In the genomic region with DNA sequence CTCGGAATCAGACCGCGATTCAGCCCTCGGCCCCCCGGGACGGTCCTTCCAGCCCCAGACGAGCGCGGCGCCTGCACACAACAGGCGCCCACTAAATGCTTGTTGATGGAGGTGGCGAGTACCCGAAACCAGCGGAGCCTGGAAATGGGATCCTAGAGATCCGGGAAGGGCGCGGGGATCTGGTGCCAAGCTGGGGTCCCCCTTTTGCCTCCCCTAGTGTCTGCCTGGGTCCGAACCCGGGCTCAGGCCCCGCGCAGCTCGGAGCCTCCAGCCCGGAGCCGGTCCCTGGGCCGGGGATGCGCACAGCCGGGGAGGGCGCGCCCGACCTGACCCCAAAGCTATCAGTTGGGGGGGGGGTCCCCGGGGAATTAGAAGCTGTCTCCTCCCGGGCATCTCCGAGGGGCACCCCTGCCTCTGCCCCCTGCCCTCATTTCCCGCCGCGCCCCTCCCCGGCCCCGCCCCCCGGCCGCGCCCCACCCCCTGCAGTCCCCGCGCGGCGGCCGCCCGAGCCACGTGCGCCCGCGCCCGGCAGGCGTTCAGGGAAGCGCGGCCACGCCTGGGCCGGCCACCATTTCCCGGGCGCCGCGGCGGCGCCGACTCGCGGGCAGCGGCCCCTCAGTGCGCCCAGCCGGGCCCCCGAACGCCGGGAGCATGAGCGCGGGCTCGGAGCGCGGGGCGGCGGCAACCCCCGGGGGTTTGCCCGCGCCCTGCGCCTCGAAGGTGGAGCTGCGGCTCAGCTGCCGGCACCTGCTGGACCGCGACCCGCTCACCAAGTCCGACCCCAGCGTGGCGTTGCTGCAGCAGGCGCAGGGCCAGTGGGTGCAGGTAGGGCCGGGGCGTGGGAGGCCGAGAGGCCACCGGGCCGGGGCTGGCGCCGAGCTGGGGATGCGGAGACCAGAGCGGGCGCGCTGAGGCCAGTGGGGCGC, we compare ENCODE assay signal across 8 cellular contexts. TPM values are rescaled to one million over a fixed set of nuclear protein-coding genes. Genes with fewer than 3 reads are reported as not detected.
DNase-seq lines count a peak whose midpoint lies in the region; ATAC-seq, FAIRE-seq and TF ChIP-seq lines count a peak whose summit lies in the region.

A gene (plus strand): TSS at position 512 of the 926 bp plus-strand sequence. CDS start 140 bp downstream, at position 652.

- peak within 1 kb of the TSS; percentile 3 for H2BK5ac ChIP-seq in IMR-90 (ENCODE audit: low read depth, low read length, poor library complexity, severe bottlenecking)

- H3K4me3 Mint-ChIP-seq in naive B cell, result peak within 1 kb of the TSS in 7 of 8 donors; percentile 76 to 89 (median 80)

- peak within 1 kb of the TSS; percentile 51 for H2AK5ac ChIP-seq in IMR-90 (ENCODE audit: low read depth, low read length)

- TF ChIP-seq CTCF in GM06990 (IDR thresholded peaks at IDR 0.05; ENCODE audit: insufficient read depth, low read length, poor library complexity, severe bottlenecking), result no peak
- TF ChIP-seq CTCF in IMR-90 (conservative IDR thresholded peaks at IDR 0.05; ENCODE audit: low read depth, low read length), result no peak
- TF ChIP-seq CTCF in brain microvascular endothelial cell (IDR thresholded peaks at IDR 0.05; ENCODE audit: low read depth, low read length, missing control alignments), result no peak

- H3K23ac ChIP-seq in IMR-90 (ENCODE audit: low read depth, low read length), result no peak within 1 kb of the TSS

- peak within 1 kb of the TSS; percentile 61 for H3K4me3 ChIP-seq in GM06990 (replicated peaks; ENCODE audit: low read depth, low read length)
- H3K4me3 ChIP-seq in IMR-90 (ENCODE audit: insufficient read depth, low read depth, low read length), result peak within 1 kb of the TSS; percentile 30
- H3K4me3 ChIP-seq in brain microvascular endothelial cell (ENCODE audit: low read depth, low read length), result peak within 1 kb of the TSS; percentile 56

- H3K4me2 ChIP-seq in IMR-90 (ENCODE audit: low read depth, low read length), result peak within 1 kb of the TSS; percentile 82

- H2AK9ac ChIP-seq in IMR-90 (replicated peaks; ENCODE audit: low read depth, low read length, poor library complexity), result peak within 1 kb of the TSS; percentile 93

- dilution Hi-C loops in IMR-90 (cut with HindIII; ENCODE audit: low sequenced_read_pairs, unreplicated experiment), result no loop called here

- H3K9ac ChIP-seq in IMR-90 (ENCODE audit: low read depth, low read length), result 0 out of 2 replicates have a peak within 1 kb of the TSS, but pooled peaks have one; percentile 4

- no peaks in the 10 kb centered on the region for H3K36me3 Mint-ChIP-seq in naive B cell

- peak within 1 kb of the TSS in 1 of 2 experiments; percentile 72; a peak in 3 of 4 replicates for H4K8ac ChIP-seq in IMR-90 (ENCODE audit: low read depth in 2 of 2, low read length in 2 of 2)

- H4K91ac ChIP-seq in IMR-90 (ENCODE audit: insufficient read depth, low read depth, low read length), result no peak within 1 kb of the TSS; the same call in 1 of the 2 replicates

- no peak within 1 kb of the TSS for H2BK20ac ChIP-seq in IMR-90 (ENCODE audit: low read depth, low read length)

- no peak for FAIRE-seq in RCC 7860 (lab: Jason Lieb, UNC)

- no peak within 1 kb of the TSS; the same call in 1 of the 2 replicates for H3K27ac ChIP-seq in IMR-90 (ENCODE audit: insufficient read depth, low read length)
- no peak within 1 kb of the TSS for H3K27ac ChIP-seq in brain microvascular endothelial cell

- intact Hi-C loops in IMR-90 (cut with micrococcal nuclease), result loop anchor here (1.0 kb wide), 1 partner anchor 92 kb away; no protein-coding TSS in a partner anchor

- CTCF ChIA-PET in IMR-90 (lab: Yijun Ruan, JAX), result no interaction called here

- H3K4me1 ChIP-seq in IMR-90 (ENCODE audit: control insufficient read depth, insufficient read depth, low read length), result peaks cover 15% of the 10 kb centered on the region

- no TSS peak for BruUV-seq in IMR-90 (replicated peaks; lab: Mats Ljungman, UMichigan)

- ATAC-seq in IMR-90 (ENCODE audit: low read depth) (peak; percentile 60), naive B cell (ENCODE audit: low read depth in 2 of 2) (peak; percentile 50 to 64), HG02623 (IDR thresholded peaks at IDR 0.05; ENCODE audit: unreplicated experiment) (no peak), HG03175 (IDR thresholded peaks at IDR 0.05; ENCODE audit: unreplicated experiment) (no peak), HG02571 (IDR thresholded peaks at IDR 0.05; ENCODE audit: unreplicated experiment) (no peak)

- no peak within 1 kb of the TSS for H3K14ac ChIP-seq in IMR-90 (replicated peaks; ENCODE audit: low read depth, low read length)

- peaks cover 14 to 20% (median 16%) of the 10 kb centered on the region in 3 donors for H3K4me1 Mint-ChIP-seq in naive B cell

- no peaks in the 10 kb centered on the region; the same call in 1 of the 2 replicates for H3K36me3 ChIP-seq in GM06990 (ENCODE audit: control insufficient read depth, insufficient read depth, low read length)
- peaks cover 3% of the 10 kb centered on the region; the same call in 1 of the 2 replicates for H3K36me3 ChIP-seq in IMR-90 (ENCODE audit: control insufficient read depth, insufficient read depth, low read length)
- H3K36me3 ChIP-seq in brain microvascular endothelial cell (replicated peaks), result no peaks in the 10 kb centered on the region

- no peak for TF ChIP-seq POLR2A in IMR-90 (IDR thresholded peaks at IDR 0.05; ENCODE audit: low read depth, low read length)

- H2BK15ac ChIP-seq in IMR-90 (ENCODE audit: low read depth, low read length), result no peak within 1 kb of the TSS

- 0 out of 2 replicates have a peak within 1 kb of the TSS, but pooled peaks have one; percentile 39 for H4K5ac ChIP-seq in IMR-90 (ENCODE audit: low read depth, low read length)

- DNase-seq in GM06990 (ENCODE audit: extremely low read depth, insufficient read length) (peak; percentile 51), IMR-90 (no peak), brain microvascular endothelial cell (no peak), naive B cell (no peak), RCC 7860 (ENCODE audit: low spot score) (no peak)

- peak within 1 kb of the TSS; percentile 36 for H2BK120ac ChIP-seq in IMR-90 (ENCODE audit: low read depth, low read length)

- H3K27ac Mint-ChIP-seq in naive B cell, result peak within 1 kb of the TSS in 2 of 6 donors; percentile 47 to 51

- H4K20me1 ChIP-seq in IMR-90 (ENCODE audit: insufficient read depth, low read length), result no peaks in the 10 kb centered on the region

- no peak within 1 kb of the TSS for H3K18ac ChIP-seq in IMR-90 (ENCODE audit: low read depth, low read length)

- WGBS in IMR-90 (ENCODE audit: extremely low coverage in 2 of 2, insufficient read length in 1 of 2), 2 experiments, result 3% methylated on average over 45 of the region's 105 CpGs; no CpG with 5 or more reads in 1 of the 2 experiments

- in situ Hi-C loops in IMR-90 (cut with MboI; ENCODE audit: low sequenced_read_pairs), result no loop called here
- in situ Hi-C loops in brain microvascular endothelial cell (cut with HindIII; ENCODE audit: low pct_ligation_motif_present, low sequenced_read_pairs), result no loop called here

- peak within 1 kb of the TSS; percentile 93 for H2AFZ ChIP-seq in IMR-90 (replicated peaks; ENCODE audit: low read length, poor library complexity)

- H3K27me3 ChIP-seq in GM06990 (replicated peaks; ENCODE audit: control insufficient read depth, insufficient read depth, low read length), result no peaks in the 10 kb centered on the region
- H3K27me3 ChIP-seq in IMR-90 (ENCODE audit: control insufficient read depth, insufficient read depth, low read length), result peaks cover 4% of the 10 kb centered on the region; the same call in 1 of the 2 replicates
- no peaks in the 10 kb centered on the region for H3K27me3 ChIP-seq in brain microvascular endothelial cell (replicated peaks)

- H3K79me1 ChIP-seq in IMR-90 (ENCODE audit: low read depth in 1 of 2, low read length in 2 of 2), result peaks cover 0 to 2% of the 10 kb centered on the region in 2 experiments; a peak in 1 of 4 replicates

- no peak for TF ChIP-seq RAD21 in IMR-90 (IDR thresholded peaks at IDR 0.05; ENCODE audit: low read length)

- no peaks in the 10 kb centered on the region for H3K9me3 Mint-ChIP-seq in naive B cell

- POLR2A ChIA-PET in IMR-90 (lab: Charles Lee; ENCODE audit: unreplicated experiment), result interaction anchor here (0.5 kb wide), 1 partner anchor 89 kb away, joined by 3 read pairs; no protein-coding TSS in a partner anchor

- peak within 1 kb of the TSS; percentile 77 for H3K4ac ChIP-seq in IMR-90 (ENCODE audit: low read depth, low read length)

- no peak within 1 kb of the TSS; the same call in 1 of the 2 replicates for H3K56ac ChIP-seq in IMR-90 (ENCODE audit: extremely low read depth, insufficient read depth, low read length)

- peaks cover 6% of the 10 kb centered on the region; the same call in 1 of the 2 replicates for H3K9me1 ChIP-seq in IMR-90 (ENCODE audit: insufficient read depth, low read length)

- no peaks in the 10 kb centered on the region for H3K9me3 ChIP-seq in IMR-90 (ENCODE audit: control insufficient read depth, insufficient read depth, low read length)

- peaks cover 0 to 26% (median 5%) of the 10 kb centered on the region in 3 donors for H3K27me3 Mint-ChIP-seq in naive B cell

TF ChIP-seq in IMR-90, 13 proteins besides CTCF, POLR2A, EP300 and RAD21:
- no peak for TF ChIP-seq SMC3 (IDR thresholded peaks at IDR 0.05; ENCODE audit: low read depth, low read length)
- peak; percentile 66; the same call in 1 of the 2 replicates for TF ChIP-seq MXI1 (IDR thresholded peaks at IDR 0.05; ENCODE audit: borderline replicate concordance, low read depth, low read length)
TF ChIP-seq in IMR-90: peak in this region for 1.

RNA-seq across cellular contexts. Expression of the gene that starts here (rescaled TPM):
- 5.0 and 5.4 TPM in 2 replicates for total RNA-seq in IMR-90 (2012; rRNA removed)
- 17.4 and 17.7 TPM in 2 replicates for polyA plus RNA-seq in IMR-90 (2012; rRNA removed)
- 5.8 and 13.6 TPM in 2 replicates for polyA plus RNA-seq in IMR-90 (2012; cell fraction: cytosol; rRNA removed)
- polyA plus RNA-seq in IMR-90 (2012; cell fraction: nucleus; rRNA removed; ENCODE audit: low replicate concordance), result 145 and 321 TPM in 2 replicates
- polyA plus RNA-seq in naive B cell (ENCODE audit: low read depth in 6 of 6), result not detected

Comparison
In these comparisons a context has a peak if more than half of its experiments do, and no peak if none do; other contexts are left out.
1. RNA of the gene that starts here (polyA plus RNA-seq): 5.8 to 321 TPM in IMR-90; not detected in naive B cell; every median in the first group is over 4 times any median in the second.
2. Peak in ATAC-seq in naive B cell; RNA of the gene not detected or under 1 TPM.
3. Peak in every context shown above with its lines, with median percentiles within 50 percentile points of each other: H3K4me3 ChIP-seq.